ENCODE assay signal across 21 cellular contexts in genomic region chr10:50394832-50395231, GRCh38.
DNase-seq lines count a peak whose midpoint lies in the region; ATAC-seq, FAIRE-seq and TF ChIP-seq lines count a peak whose summit lies in the region.
"Had no signal": no experiment of that assay in that cellular context is flagged by ENCODE, and none has a peak within 500 bp of the region (broad histone marks: within the 10 kb centered on the region; RNA-seq: fewer than 3 reads in every experiment).

No MANE protein-coding gene starts in this region.

- no peaks in the 10 kb centered on the region for H3K9me3 ChIP-seq in HepG2 (ENCODE audit: low read length)
- H3K9me3 ChIP-seq in testis: no peaks in the 10 kb centered on the region
- H3K9me3 ChIP-seq: uterus had no signal

- ATAC-seq in natural killer cell treated with Interleukin-12 subunit alpha and Interleukin-12 subunit beta and Interleukin-15 and Interleukin-18, amount 100 ng/mL, for 72 hours: peak in 1 of 2 donors; percentile 62
- ATAC-seq in natural killer cell: no peak
- ATAC-seq in HepG2: no peak
- ATAC-seq in HG02623 (IDR thresholded peaks at IDR 0.05; ENCODE audit: unreplicated experiment): no peak
- no peak for ATAC-seq in HG02610 (IDR thresholded peaks at IDR 0.05; ENCODE audit: unreplicated experiment)

- H4K20me1 ChIP-seq in HepG2 (ENCODE audit: insufficient read depth, low read length): no peaks in the 10 kb centered on the region

- no peak overlapping the region for H2AFZ ChIP-seq in HepG2 (ENCODE audit: low read length)

- TF ChIP-seq CTCF in natural killer cell (IDR thresholded peaks at IDR 0.05): no peak
- TF ChIP-seq CTCF in cardiac fibroblast (IDR thresholded peaks at IDR 0.05; ENCODE audit: low read depth, low read length): no peak
- no peak for TF ChIP-seq CTCF in HepG2 (CRISPR knock-in tag; IDR thresholded peaks at IDR 0.05)
- TF ChIP-seq CTCF in testis (IDR thresholded peaks at IDR 0.05): no peak

- peak overlapping the region; percentile 80 to 98 for H3K27ac Mint-ChIP-seq in natural killer cell treated with Interleukin-12 subunit alpha and Interleukin-12 subunit beta and Interleukin-15 and Interleukin-18, amount 100 ng/mL, for 72 hours
- no peak overlapping the region for H3K27ac Mint-ChIP-seq in natural killer cell
- H3K27ac Mint-ChIP-seq: activated naive CD4-positive, alpha-beta T cell treated with anti-CD3 and anti-CD28 coated beads, Interleukin-2, amount 50 U/mL, for 24 hours; brain; stimulated activated naive CD8-positive, alpha-beta T cell treated with anti-CD3 and anti-CD28 coated beads, Interleukin-15, Interleukin-2, amounts not matched to agents 100 ng/mL and 50 ng/mL, for 24 hours had no signal

- TF ChIP-seq RAD21 in HepG2 (CRISPR knock-in tag; IDR thresholded peaks at IDR 0.05): no peak

- H3K4me2 ChIP-seq in HepG2 (ENCODE audit: low read depth, low read length): peak overlapping the region; percentile 30; the same call in 1 of the 2 replicates

- intact Hi-C loops in natural killer cell (cut with micrococcal nuclease): no loop called here
- intact Hi-C loops in HepG2 (cut with micrococcal nuclease; ENCODE audit: unreplicated experiment): no loop called here
- intact Hi-C loops in testis (cut with DNase I; ENCODE audit: low total_unique reads): no loop called here

- H3K9me3 Mint-ChIP-seq in natural killer cell treated with Interleukin-12 subunit alpha and Interleukin-12 subunit beta and Interleukin-15 and Interleukin-18, amount 100 ng/mL, for 72 hours: no peaks in the 10 kb centered on the region
- no peaks in the 10 kb centered on the region for H3K9me3 Mint-ChIP-seq in natural killer cell
- H3K9me3 Mint-ChIP-seq: activated naive CD4-positive, alpha-beta T cell treated with anti-CD3 and anti-CD28 coated beads, Interleukin-2, amount 50 U/mL, for 24 hours; brain; naive B cell; stimulated activated naive CD8-positive, alpha-beta T cell treated with anti-CD3 and anti-CD28 coated beads, Interleukin-15, Interleukin-2, amounts not matched to agents 100 ng/mL and 50 ng/mL, for 24 hours had no signal

- no peaks in the 10 kb centered on the region for H3K36me3 ChIP-seq in HepG2 (replicated peaks in 1 of 2; ENCODE audit: control insufficient read depth in 1 of 2, insufficient read depth in 2 of 2, low read length in 2 of 2)
- H3K36me3 ChIP-seq in testis (ENCODE audit: low read depth, missing control alignments): no peaks in the 10 kb centered on the region
- H3K36me3 ChIP-seq: uterus had no signal

- peak overlapping the region; percentile 72 for H3K27ac ChIP-seq in HepG2 (ENCODE audit: extremely low read length, insufficient read depth, low read length)
- H3K27ac ChIP-seq in testis: no peak overlapping the region
- H3K27ac ChIP-seq: uterus had no signal

- no TSS peak for BruUV-seq in HepG2 (replicated peaks; lab: Mats Ljungman, UMichigan)

- CTCF ChIA-PET in HepG2 (lab: Yijun Ruan, JAX; ENCODE audit: low intra/inter-chr PET ratio, low total read pairs): no interaction called here

- DNase-seq in natural killer cell treated with Interleukin-12 subunit alpha and Interleukin-12 subunit beta and Interleukin-15 and Interleukin-18, amount 100 ng/mL, for 72 hours (ENCODE audit: low spot score): no peak
- DNase-seq in natural killer cell (no peak), cardiac fibroblast (ENCODE audit: low read depth in 2 of 2) (peak; percentile 55 to 64), HepG2 (ENCODE audit: low spot score) (no peak), testis (no peak)
- no peak for DNase-seq in activated CD4-positive, alpha-beta T cell treated with anti-CD3 and anti-CD28 coated beads for 4 hours
- DNase-seq: ACHN; activated T-cell treated with anti-CD3 and anti-CD28 coated beads, Interleukin-2, amount 50 U/mL, for 1 hour; effector CD4-positive, alpha-beta T cell; left ventricle myocardium superior; naive B cell; NCI-H2081; NCI-H526 treated with DMSO at 0.1 percent for 48 hours; stimulated activated CD4-positive, alpha-beta T cell treated with anti-CD3 and anti-CD28 coated beads, Interleukin-15, amount 100 ng/mL, for 24 hours; uterus had no signal

- H3K4me1 ChIP-seq in HepG2 (ENCODE audit: insufficient read depth, low read length) (peaks cover 77% of the 10 kb centered on the region), testis (no peaks in the 10 kb centered on the region)
- H3K4me1 ChIP-seq: uterus had no signal

- in situ Hi-C loops in HepG2 (cut with HindIII; ENCODE audit: extremely low pct_ligation_motif_present, low pct_unique_long_range_greater_than_20kb): no loop called here

- H3K79me2 ChIP-seq in HepG2 (ENCODE audit: insufficient read depth, low read length): peaks cover 2% of the 10 kb centered on the region

- H3K27me3 ChIP-seq in HepG2 (ENCODE audit: control insufficient read depth in 1 of 2, insufficient read depth in 2 of 2, low read length in 2 of 2): no peaks in the 10 kb centered on the region
- H3K27me3 ChIP-seq in testis: no peaks in the 10 kb centered on the region
- H3K27me3 ChIP-seq: uterus had no signal

- no peaks in the 10 kb centered on the region for H3K27me3 Mint-ChIP-seq in natural killer cell treated with Interleukin-12 subunit alpha and Interleukin-12 subunit beta and Interleukin-15 and Interleukin-18, amount 100 ng/mL, for 72 hours
- H3K27me3 Mint-ChIP-seq in natural killer cell (ENCODE audit: low read depth in 2 of 2): no peaks in the 10 kb centered on the region
- H3K27me3 Mint-ChIP-seq: activated naive CD4-positive, alpha-beta T cell treated with anti-CD3 and anti-CD28 coated beads, Interleukin-2, amount 50 U/mL, for 24 hours; brain; naive B cell; stimulated activated naive CD8-positive, alpha-beta T cell treated with anti-CD3 and anti-CD28 coated beads, Interleukin-15, Interleukin-2, amounts not matched to agents 100 ng/mL and 50 ng/mL, for 24 hours had no signal

- no peak overlapping the region for H3K4me3 ChIP-seq in cardiac fibroblast (replicated peaks in 1 of 2; ENCODE audit: low read depth in 2 of 2, low read length in 2 of 2)
- no peak overlapping the region for H3K4me3 ChIP-seq in HepG2 (replicated peaks in 1 of 3; ENCODE audit: insufficient read depth in 1 of 3, low read depth in 2 of 3, low read length in 3 of 3)
- no peak overlapping the region for H3K4me3 ChIP-seq in testis
- H3K4me3 ChIP-seq: uterus had no signal

- peaks cover 5% of the 10 kb centered on the region for H3K36me3 Mint-ChIP-seq in natural killer cell treated with Interleukin-12 subunit alpha and Interleukin-12 subunit beta and Interleukin-15 and Interleukin-18, amount 100 ng/mL, for 72 hours
- no peaks in the 10 kb centered on the region for H3K36me3 Mint-ChIP-seq in natural killer cell
- H3K36me3 Mint-ChIP-seq: brain, naive B cell had no signal

- H3K9ac ChIP-seq in HepG2 (ENCODE audit: insufficient read depth, low read depth, low read length): no peak overlapping the region

- 72% methylated on average over 3 of the region's 3 CpGs for WGBS in HepG2 (ENCODE audit: low lambda C conversion rate)
- WGBS in testis, 2 donors: 82 to 89% methylated on average over 3 of the region's 3 CpGs

- TF ChIP-seq EP300 in HepG2 (IDR thresholded peaks at IDR 0.05; ENCODE audit: low read depth in 2 of 2, low read length in 2 of 2) (no peak), HepG2 (CRISPR knock-in tag; IDR thresholded peaks at IDR 0.05; ENCODE audit: borderline replicate concordance) (no peak)

- TF ChIP-seq POLR2A in HepG2 (IDR thresholded peaks at IDR 0.05; ENCODE audit: insufficient read depth in 1 of 2, low read depth in 2 of 2, low read length in 2 of 2) (no peak), testis (IDR thresholded peaks at IDR 0.05) (no peak)

- POLR2A ChIA-PET in HepG2 (lab: Yijun Ruan, JAX): interaction anchor here (1.1 kb wide), 3 partner anchors 9 to 231 kb away, joined by 4 to 5 read pairs (median 4); no protein-coding TSS in a partner anchor

- H3K4me1 Mint-ChIP-seq in natural killer cell treated with Interleukin-12 subunit alpha and Interleukin-12 subunit beta and Interleukin-15 and Interleukin-18, amount 100 ng/mL, for 72 hours (ENCODE audit: low read depth in 2 of 2): peaks cover 41 to 68% of the 10 kb centered on the region in 2 donors
- peaks cover 39 to 47% of the 10 kb centered on the region in 2 donors for H3K4me1 Mint-ChIP-seq in natural killer cell
- H3K4me1 Mint-ChIP-seq: brain had no signal

- FAIRE-seq in HepG2 (lab: Jason Lieb, UNC): no peak
- FAIRE-seq: D721Med had no signal

- H3K4me3 Mint-ChIP-seq in natural killer cell treated with Interleukin-12 subunit alpha and Interleukin-12 subunit beta and Interleukin-15 and Interleukin-18, amount 100 ng/mL, for 72 hours: peak overlapping the region; percentile 86
- H3K4me3 Mint-ChIP-seq in natural killer cell: no peak overlapping the region
- H3K4me3 Mint-ChIP-seq: activated naive CD4-positive, alpha-beta T cell treated with anti-CD3 and anti-CD28 coated beads, Interleukin-2, amount 50 U/mL, for 24 hours; brain; naive B cell; stimulated activated naive CD8-positive, alpha-beta T cell treated with anti-CD3 and anti-CD28 coated beads, Interleukin-15, Interleukin-2, amounts not matched to agents 100 ng/mL and 50 ng/mL, for 24 hours had no signal

TF ChIP-seq in HepG2, 621 proteins besides CTCF, POLR2A, EP300 and RAD21 (continues in another document):
- TF ChIP-seq, protein P1, sequence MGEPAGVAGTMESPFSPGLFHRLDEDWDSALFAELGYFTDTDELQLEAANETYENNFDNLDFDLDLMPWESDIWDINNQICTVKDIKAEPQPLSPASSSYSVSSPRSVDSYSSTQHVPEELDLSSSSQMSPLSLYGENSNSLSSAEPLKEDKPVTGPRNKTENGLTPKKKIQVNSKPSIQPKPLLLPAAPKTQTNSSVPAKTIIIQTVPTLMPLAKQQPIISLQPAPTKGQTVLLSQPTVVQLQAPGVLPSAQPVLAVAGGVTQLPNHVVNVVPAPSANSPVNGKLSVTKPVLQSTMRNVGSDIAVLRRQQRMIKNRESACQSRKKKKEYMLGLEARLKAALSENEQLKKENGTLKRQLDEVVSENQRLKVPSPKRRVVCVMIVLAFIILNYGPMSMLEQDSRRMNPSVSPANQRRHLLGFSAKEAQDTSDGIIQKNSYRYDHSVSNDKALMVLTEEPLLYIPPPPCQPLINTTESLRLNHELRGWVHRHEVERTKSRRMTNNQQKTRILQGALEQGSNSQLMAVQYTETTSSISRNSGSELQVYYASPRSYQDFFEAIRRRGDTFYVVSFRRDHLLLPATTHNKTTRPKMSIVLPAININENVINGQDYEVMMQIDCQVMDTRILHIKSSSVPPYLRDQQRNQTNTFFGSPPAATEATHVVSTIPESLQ (CRISPR knock-in tag; conservative IDR thresholded peaks at IDR 0.05): no peak
- TF ChIP-seq ZNF484 (CRISPR knock-in tag; IDR thresholded peaks at IDR 0.05; ENCODE audit: borderline replicate concordance, low read depth) (no peak), HNRNPLL (IDR thresholded peaks at IDR 0.05; ENCODE audit: low read depth, low read length, poor library complexity, severe bottlenecking) (no peak), GABPA (IDR thresholded peaks at IDR 0.05; ENCODE audit: low read depth, low read length) (no peak), GABPA (CRISPR knock-in tag; IDR thresholded peaks at IDR 0.05; ENCODE audit: low read depth) (no peak), MEIS1 (CRISPR knock-in tag; IDR thresholded peaks at IDR 0.05; ENCODE audit: borderline replicate concordance) (no peak), RXRA (CRISPR knock-in tag; IDR thresholded peaks at IDR 0.05) (no peak)

Comparison
In these comparisons a context has a peak if more than half of its experiments do, and no peak if none do; other contexts are left out.
1. H3K27ac Mint-ChIP-seq: peak in natural killer cell treated with Interleukin-12 subunit alpha and Interleukin-12 subunit beta and Interleukin-15 and Interleukin-18, amount 100 ng/mL, for 72 hours (2 of 2); none in natural killer cell (0 of 2).
2. DNase-seq: peak in cardiac fibroblast (2 of 2); none in natural killer cell treated with Interleukin-12 subunit alpha and Interleukin-12 subunit beta and Interleukin-15 and Interleukin-18, amount 100 ng/mL, for 72 hours (single experiment), natural killer cell (single experiment), HepG2 (single experiment), testis (single experiment) and activated CD4-positive, alpha-beta T cell treated with anti-CD3 and anti-CD28 coated beads for 4 hours (0 of 2).